ENCODE assay signal across 1 cellular context in the genomic region with DNA sequence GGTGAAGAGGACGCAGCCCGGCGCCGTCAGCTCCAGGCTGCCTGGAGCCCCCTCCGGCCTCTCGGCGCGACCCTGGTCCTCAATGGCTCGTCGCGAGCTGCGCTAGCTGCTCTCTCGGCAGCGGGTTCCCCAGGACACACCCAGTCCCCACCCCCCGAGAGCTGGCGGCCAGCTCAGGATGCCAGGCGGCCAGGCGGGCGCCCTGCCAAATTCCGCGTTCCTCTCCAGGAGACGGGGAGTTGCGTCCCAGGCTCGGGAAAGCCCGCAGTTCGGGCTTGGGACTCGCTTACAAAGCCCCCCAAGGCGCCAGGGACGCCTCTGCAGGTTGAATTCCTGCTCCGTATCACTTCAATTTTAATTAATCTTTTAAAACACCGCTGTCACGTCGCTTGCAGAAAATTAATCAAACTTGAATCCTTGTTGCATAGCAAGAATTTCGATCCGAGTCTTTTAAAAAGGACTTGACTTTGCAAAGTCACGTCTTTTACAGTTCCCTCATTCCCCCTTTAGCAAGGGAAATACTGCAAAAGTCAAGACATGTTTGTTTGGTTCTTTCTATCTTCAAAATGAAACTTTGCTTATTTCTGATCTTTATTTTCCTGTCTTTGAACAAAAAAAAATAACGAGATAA.
TF ChIP-seq lines count a peak whose summit lies in the region.

No MANE protein-coding gene starts in this region.

TF ChIP-seq in HepG2, 621 proteins besides CTCF, POLR2A, EP300 and RAD21 (continued from another document and continues in another):
- TF ChIP-seq FUBP1 (CRISPR knock-in tag; IDR thresholded peaks at IDR 0.05; ENCODE audit: borderline replicate concordance), result 0 out of 2 replicates have a peak, but pooled peaks have one; percentile 28
- no peak for TF ChIP-seq ZNF232 (CRISPR knock-in tag; IDR thresholded peaks at IDR 0.05; ENCODE audit: borderline replicate concordance)
- TF ChIP-seq ARID4A (CRISPR knock-in tag; IDR thresholded peaks at IDR 0.05; ENCODE audit: borderline replicate concordance), result peak; percentile 83; the same call in 1 of the 2 replicates
- no peak for TF ChIP-seq ZFP82 (CRISPR knock-in tag; IDR thresholded peaks at IDR 0.05; ENCODE audit: borderline replicate concordance)
- peak; percentile 47; the same call in 1 of the 2 replicates for TF ChIP-seq AKAP8 (CRISPR knock-in tag; IDR thresholded peaks at IDR 0.05)
- TF ChIP-seq ZBTB21 (CRISPR knock-in tag; IDR thresholded peaks at IDR 0.05), result no peak
- TF ChIP-seq, protein P1, sequence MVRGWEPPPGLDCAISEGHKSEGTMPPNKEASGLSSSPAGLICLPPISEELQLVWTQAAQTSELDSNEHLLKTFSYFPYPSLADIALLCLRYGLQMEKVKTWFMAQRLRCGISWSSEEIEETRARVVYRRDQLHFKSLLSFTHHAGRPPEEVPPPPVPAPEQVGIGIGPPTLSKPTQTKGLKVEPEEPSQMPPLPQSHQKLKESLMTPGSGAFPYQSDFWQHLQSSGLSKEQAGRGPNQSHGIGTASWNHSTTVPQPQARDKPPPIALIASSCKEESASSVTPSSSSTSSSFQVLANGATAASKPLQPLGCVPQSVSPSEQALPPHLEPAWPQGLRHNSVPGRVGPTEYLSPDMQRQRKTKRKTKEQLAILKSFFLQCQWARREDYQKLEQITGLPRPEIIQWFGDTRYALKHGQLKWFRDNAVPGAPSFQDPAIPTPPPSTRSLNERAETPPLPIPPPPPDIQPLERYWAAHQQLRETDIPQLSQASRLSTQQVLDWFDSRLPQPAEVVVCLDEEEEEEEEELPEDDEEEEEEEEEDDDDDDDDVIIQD (CRISPR knock-in tag; IDR thresholded peaks at IDR 0.05; ENCODE audit: low read depth), result no peak
- peak; percentile 66; the same call in 1 of the 2 replicates for TF ChIP-seq ZNF280D (CRISPR knock-in tag; IDR thresholded peaks at IDR 0.05)
- TF ChIP-seq LCORL (IDR thresholded peaks at IDR 0.05), result no peak
- TF ChIP-seq LCORL (CRISPR knock-in tag; IDR thresholded peaks at IDR 0.05), result peak; percentile 98
- TF ChIP-seq SALL2 (CRISPR knock-in tag; IDR thresholded peaks at IDR 0.05), result no peak
- no peak for TF ChIP-seq IRF1 (CRISPR knock-in tag; IDR thresholded peaks at IDR 0.05; ENCODE audit: low read depth)
- no peak; the same call in 1 of the 2 replicates for TF ChIP-seq TOPORS (CRISPR knock-in tag; IDR thresholded peaks at IDR 0.05)
- TF ChIP-seq FOXM1 (CRISPR knock-in tag; IDR thresholded peaks at IDR 0.05), result no peak
- no peak for TF ChIP-seq U2AF2 (IDR thresholded peaks at IDR 0.05; ENCODE audit: low read depth, low read length)
- TF ChIP-seq FIP1L1 (IDR thresholded peaks at IDR 0.05; ENCODE audit: borderline replicate concordance, insufficient read depth, low read depth, low read length), result no peak
- peak; percentile 10 for TF ChIP-seq CBX1 (IDR thresholded peaks at IDR 0.05; ENCODE audit: low read depth)
- no peak for TF ChIP-seq ZNF75D (CRISPR knock-in tag; IDR thresholded peaks at IDR 0.05; ENCODE audit: borderline replicate concordance)
- TF ChIP-seq TCF12 (IDR thresholded peaks at IDR 0.05), result no peak
- no peak for TF ChIP-seq TCF12 (CRISPR knock-in tag; IDR thresholded peaks at IDR 0.05)
- no peak for TF ChIP-seq HNF1A (IDR thresholded peaks at IDR 0.05; ENCODE audit: low read depth)
- TF ChIP-seq HNF1A (CRISPR knock-in tag; IDR thresholded peaks at IDR 0.05; ENCODE audit: borderline replicate concordance), result no peak
- no peak for TF ChIP-seq ZNF598 (CRISPR knock-in tag; IDR thresholded peaks at IDR 0.05; ENCODE audit: borderline replicate concordance)
- no peak for TF ChIP-seq NR2F2 (IDR thresholded peaks at IDR 0.05; ENCODE audit: borderline replicate concordance, low read depth)
- no peak for TF ChIP-seq RELA (CRISPR knock-in tag; IDR thresholded peaks at IDR 0.05)
- no peak for TF ChIP-seq PAX8 (CRISPR knock-in tag; IDR thresholded peaks at IDR 0.05; ENCODE audit: borderline replicate concordance)
- no peak for TF ChIP-seq ZNF550 (CRISPR knock-in tag; IDR thresholded peaks at IDR 0.05; ENCODE audit: borderline replicate concordance)
- TF ChIP-seq ZNF350 (CRISPR knock-in tag; IDR thresholded peaks at IDR 0.05; ENCODE audit: borderline replicate concordance, low read depth), result peak; percentile 67; the same call in 1 of the 2 replicates
- 0 out of 2 replicates have a peak, but pooled peaks have one; percentile 19 for TF ChIP-seq ZBTB33 (CRISPR knock-in tag; IDR thresholded peaks at IDR 0.05)
- no peak; the same call in none of the 2 replicates for TF ChIP-seq PAXIP1 (CRISPR knock-in tag; conservative IDR thresholded peaks at IDR 0.05)
- TF ChIP-seq SPEN (CRISPR knock-in tag; IDR thresholded peaks at IDR 0.05; ENCODE audit: low read depth), result peak; percentile 66
- no peak for TF ChIP-seq ZNF326 (CRISPR knock-in tag; IDR thresholded peaks at IDR 0.05; ENCODE audit: borderline replicate concordance)
